1 cellular context compared by ENCODE assay signal in genomic region chr4:183175631-183176232, GRCh38.
TF ChIP-seq lines count a peak whose summit lies in the region.

No MANE protein-coding gene starts in this region.

TF ChIP-seq in IMR-90, 13 proteins besides CTCF, POLR2A, EP300 and RAD21 (continued from another document):
- no peak for TF ChIP-seq SMC3 (IDR thresholded peaks at IDR 0.05; ENCODE audit: low read depth, low read length)
